Comparison of ENCODE assay signal across 20 cellular contexts in genomic region chr4:105677689-105678088, GRCh38.
DNase-seq lines count a peak whose midpoint lies in the region; TF ChIP-seq lines count a peak whose summit lies in the region.
"Had no signal": no experiment of that assay in that cellular context is flagged by ENCODE, and none has a peak within 500 bp of the region (broad histone marks: within the 10 kb centered on the region; RNA-seq: fewer than 3 reads in every experiment).

No MANE protein-coding gene starts in this region.

- in situ Hi-C loops in HAP-1 (cut with MboI; ENCODE audit: low sequenced_read_pairs): no loop called here
- in situ Hi-C loops in ACHN (cut with HindIII; ENCODE audit: low pct_ligation_motif_present, low pct_unique_long_range_greater_than_20kb, low sequenced_read_pairs): no loop called here

- H3K27ac ChIP-seq in VCaP: peak overlapping the region; percentile 9; the same call in 1 of the 2 replicates
- H3K27ac ChIP-seq in mucosa of rectum (ENCODE audit: low read depth in 2 of 2, low read length in 2 of 2): peak overlapping the region; percentile 17 to 34
- H3K27ac ChIP-seq: 22Rv1, A549, BLaER1 had no signal

- H3K36me3 ChIP-seq in HAP-1 (replicated peaks) (peaks cover 7% of the 10 kb centered on the region), mucosa of rectum (ENCODE audit: control insufficient read depth in 2 of 2, insufficient read depth in 2 of 2, low read length in 2 of 2) (peaks cover 1 to 8% of the 10 kb centered on the region in 2 donors)

- peaks cover 16% of the 10 kb centered on the region for H3K4me1 ChIP-seq in HAP-1
- H3K4me1 ChIP-seq in mucosa of rectum (ENCODE audit: control insufficient read depth in 2 of 2, insufficient read depth in 2 of 2, low read length in 2 of 2): peaks cover 5 to 7% of the 10 kb centered on the region in 2 donors
- H3K4me1 ChIP-seq: A549, BLaER1 had no signal

- no peak overlapping the region for H3K9ac ChIP-seq in mucosa of rectum (ENCODE audit: low read depth in 1 of 2, low read length in 2 of 2)
- H3K9ac ChIP-seq: BLaER1 had no signal

- DNase-seq in HAP-1 (ENCODE audit: low spot score in 2 of 2) (peak; percentile 36 to 63), kidney tubule cell (ENCODE audit: low spot score) (peak; percentile 16), NCI-H1436 (lab: John Stamatoyannopoulos, UW) (no peak), iPS-NIHi11 (ENCODE audit: low spot score) (no peak), C1 segment of cervical spinal cord (lab: John Stamatoyannopoulos, UW) (no peak), ACHN (no peak)
- DNase-seq: CD8-positive, alpha-beta T cell; COR-L47; DMS 273 treated with DMSO at 0.1 percent for 48 hours; DMS53; DND-41; EL; H7 had no signal

- no peak for TF ChIP-seq CTCF in VCaP (conservative IDR thresholded peaks at IDR 0.05)

- no peak overlapping the region for H3K4me3 ChIP-seq in HAP-1
- no peak overlapping the region for H3K4me3 ChIP-seq in mucosa of rectum (ENCODE audit: low read length in 2 of 2)
- H3K4me3 ChIP-seq: A549, BLaER1, GM12878, GM23338 had no signal

- H3K9me3 ChIP-seq in HAP-1 (no peaks in the 10 kb centered on the region), mucosa of rectum (ENCODE audit: control insufficient read depth in 2 of 2, low read length in 2 of 2) (no peaks in the 10 kb centered on the region)
- H3K9me3 ChIP-seq: A549, BLaER1 had no signal

- H3K27me3 ChIP-seq in HAP-1 (ENCODE audit: low read depth): no peaks in the 10 kb centered on the region
- no peaks in the 10 kb centered on the region for H3K27me3 ChIP-seq in mucosa of rectum (ENCODE audit: control insufficient read depth in 2 of 2, insufficient read depth in 2 of 2, low read length in 2 of 2)
- H3K27me3 ChIP-seq: BLaER1 had no signal

Comparison
In these comparisons a context has a peak if more than half of its experiments do, and no peak if none do; other contexts are left out.
1. DNase-seq: peak in HAP-1 (2 of 2) and kidney tubule cell (single experiment); none in NCI-H1436 (single experiment), iPS-NIHi11 (single experiment), C1 segment of cervical spinal cord (0 of 14) and ACHN (single experiment).